In the genomic region with DNA sequence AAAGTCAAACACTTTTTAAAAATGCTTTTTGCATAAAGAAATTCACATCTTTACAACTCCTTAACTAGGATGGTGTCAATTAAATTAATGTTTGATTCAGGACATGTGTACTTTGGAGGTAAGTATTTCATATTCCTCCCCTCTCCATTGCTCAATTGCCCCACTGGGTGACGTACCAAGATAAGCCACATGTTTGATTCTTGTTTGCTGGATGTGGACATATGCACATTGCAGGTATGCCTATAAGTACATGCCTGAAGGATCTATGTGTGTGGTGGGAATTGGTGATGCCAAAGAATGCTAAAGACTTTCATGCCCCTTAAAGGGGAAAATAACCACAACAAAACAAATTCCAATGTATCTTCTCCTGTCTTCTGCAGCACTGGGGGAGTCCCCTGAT, we compare ENCODE assay signal across 9 cellular contexts. TPM values are rescaled to one million over a fixed set of nuclear protein-coding genes. Genes with fewer than 3 reads are reported as not detected.
DNase-seq lines count a peak whose midpoint lies in the region; ATAC-seq and TF ChIP-seq lines count a peak whose summit lies in the region.
"Had no signal": no experiment of that assay in that cellular context is flagged by ENCODE, and none has a peak within 500 bp of the region (broad histone marks: within the 10 kb centered on the region; RNA-seq: fewer than 3 reads in every experiment).

No MANE protein-coding gene starts in this region.

- CTCF ChIA-PET in MCF 10A (lab: Yijun Ruan, JAX) (interaction anchor here (0.9 to 2.2 kb wide), 4 partner anchors 14 to 225 kb away, joined by 3 to 8 read pairs (median 4); no protein-coding TSS in a partner anchor), A673 (lab: Charles Lee) (interaction anchor here (0.5 kb wide), 1 partner anchor 1144 kb away, joined by 6 read pairs; no protein-coding TSS in a partner anchor)
- CTCF ChIA-PET in activated CD4-positive, alpha-beta memory T cell treated with anti-CD3 and anti-CD28 coated beads for 36 hours (lab: Charles Lee), result interaction anchor here (0.6 to 7.9 kb wide), 15 partner anchors 11 to 905 kb away, joined by 3 to 113 read pairs (median 4); no protein-coding TSS in a partner anchor

- TF ChIP-seq CTCF in MCF 10A (IDR thresholded peaks at IDR 0.05; ENCODE audit: unreplicated experiment) (no peak), breast epithelium (IDR thresholded peaks at IDR 0.05) (no peak), A673 (conservative IDR thresholded peaks at IDR 0.05; ENCODE audit: low read depth, low read length) (no peak)

- POLR2A ChIA-PET in MCF 10A (lab: Yijun Ruan, JAX), result interaction anchor here (0.6 to 8.4 kb wide), 12 partner anchors 17 to 680 kb away, joined by 3 to 233 read pairs (median 6); no protein-coding TSS in a partner anchor
- POLR2A ChIA-PET in activated CD4-positive, alpha-beta memory T cell treated with anti-CD3 and anti-CD28 coated beads for 36 hours (lab: Charles Lee), result interaction anchor here (0.6 to 3.7 kb wide), 16 partner anchors 10 to 139 kb away, joined by 3 to 27 read pairs (median 7); no protein-coding TSS in a partner anchor
- POLR2A ChIA-PET in A673 (lab: Charles Lee; ENCODE audit: low non-redundant PET), result no interaction called here

- peaks cover 22% of the 10 kb centered on the region for H3K36me3 Mint-ChIP-seq in MCF 10A (ENCODE audit: insufficient read depth, unreplicated experiment)
- H3K36me3 Mint-ChIP-seq in activated CD4-positive, alpha-beta memory T cell treated with anti-CD3 and anti-CD28 coated beads for 36 hours, result peaks cover 76% of the 10 kb centered on the region

- H3K9me3 Mint-ChIP-seq in MCF 10A (ENCODE audit: unreplicated experiment), result no peaks in the 10 kb centered on the region
- H3K9me3 Mint-ChIP-seq in activated CD4-positive, alpha-beta memory T cell treated with anti-CD3 and anti-CD28 coated beads for 36 hours, result no peaks in the 10 kb centered on the region

- no peak for TF ChIP-seq POLR2A in breast epithelium (IDR thresholded peaks at IDR 0.05)

- no peaks in the 10 kb centered on the region for H3K27me3 ChIP-seq in breast epithelium
- H3K27me3 ChIP-seq in A673 (replicated peaks; ENCODE audit: insufficient read depth, low read depth, low read length, poor library complexity), result peaks cover 8% of the 10 kb centered on the region

- ATAC-seq in HG02798 (IDR thresholded peaks at IDR 0.05; ENCODE audit: poor library complexity, unreplicated experiment), result no peak

- H3K27me3 Mint-ChIP-seq in MCF 10A (ENCODE audit: insufficient read depth, unreplicated experiment), result no peaks in the 10 kb centered on the region
- no peaks in the 10 kb centered on the region for H3K27me3 Mint-ChIP-seq in activated CD4-positive, alpha-beta memory T cell treated with anti-CD3 and anti-CD28 coated beads for 36 hours

- no peaks in the 10 kb centered on the region for H3K9me3 ChIP-seq in breast epithelium
- H3K9me3 ChIP-seq in A673 (ENCODE audit: low read depth, low read length, poor library complexity, severe bottlenecking), result no peaks in the 10 kb centered on the region

- peaks cover 57% of the 10 kb centered on the region for H3K4me1 Mint-ChIP-seq in MCF 10A (ENCODE audit: insufficient read depth, unreplicated experiment)
- peaks cover 75% of the 10 kb centered on the region for H3K4me1 Mint-ChIP-seq in activated CD4-positive, alpha-beta memory T cell treated with anti-CD3 and anti-CD28 coated beads for 36 hours (ENCODE audit: low read depth)

- intact Hi-C loops in MCF 10A (cut with micrococcal nuclease) (loop anchor here (1.0 to 5.0 kb wide), 7 partner anchors 22 to 242 kb away; no protein-coding TSS in a partner anchor), breast epithelium (cut with DNase I; ENCODE audit: low total_unique reads) (no loop called here), A673 (cut with micrococcal nuclease; ENCODE audit: unreplicated experiment) (no loop called here), cardiac septum (cut with DNase I) (loop anchor here (5.0 kb wide), 1 partner anchor 37 kb away; no protein-coding TSS in a partner anchor)
- intact Hi-C loops in activated CD4-positive, alpha-beta memory T cell treated with anti-CD3 and anti-CD28 coated beads for 36 hours (cut with micrococcal nuclease), result loop anchor here (2.0 to 10.0 kb wide), 5 partner anchors 18 to 913 kb away; partner anchors contain the start of gene TRIM44

- H3K27ac ChIP-seq in breast epithelium (no peak overlapping the region), A673 (ENCODE audit: low read depth, low read length, poor library complexity, severe bottlenecking) (no peak overlapping the region)

- H3K4me3 ChIP-seq in breast epithelium (peak overlapping the region in 1 of 3 donors; percentile 21), A673 (ENCODE audit: low read depth, low read length, poor library complexity, severe bottlenecking) (no peak overlapping the region)

- DNase-seq in MCF 10A (ENCODE audit: unreplicated experiment) (peak; percentile 76), breast epithelium (ENCODE audit: low spot score in 2 of 2) (no peak), fibroblast of peridontal ligament (ENCODE audit: extremely low read depth) (peak; percentile 71), HK-2 (ENCODE audit: unreplicated experiment) (no peak), A673 (ENCODE audit: low spot score) (no peak), cardiac septum (ENCODE audit: low spot score) (no peak)
- no peak for DNase-seq in activated CD4-positive, alpha-beta memory T cell treated with anti-CD3 and anti-CD28 coated beads for 36 hours
- DNase-seq: DMS153 had no signal

- H3K4me1 ChIP-seq in breast epithelium, result peaks cover 0 to 25% of the 10 kb centered on the region in 2 donors
- H3K4me1 ChIP-seq in A673 (ENCODE audit: insufficient read depth, low read length, poor library complexity, severe bottlenecking), result peaks cover 14% of the 10 kb centered on the region

- no peaks in the 10 kb centered on the region for H3K36me3 ChIP-seq in breast epithelium
- H3K36me3 ChIP-seq in A673 (ENCODE audit: insufficient read depth, low read length, poor library complexity, severe bottlenecking), result no peaks in the 10 kb centered on the region

- H3K27ac Mint-ChIP-seq in MCF 10A (ENCODE audit: low read depth, unreplicated experiment), result peak overlapping the region; percentile 73
- peak overlapping the region; percentile 99 for H3K27ac Mint-ChIP-seq in activated CD4-positive, alpha-beta memory T cell treated with anti-CD3 and anti-CD28 coated beads for 36 hours

- H3K4me3 Mint-ChIP-seq in MCF 10A (ENCODE audit: unreplicated experiment), result peak overlapping the region; percentile 35
- peak overlapping the region; percentile 66 for H3K4me3 Mint-ChIP-seq in activated CD4-positive, alpha-beta memory T cell treated with anti-CD3 and anti-CD28 coated beads for 36 hours

- BruUV-seq in MCF 10A (replicated peaks; lab: Mats Ljungman, UMichigan) (no TSS peak), A673 (replicated peaks; lab: Mats Ljungman, UMichigan) (no TSS peak)

RNA-seq across cellular contexts. Expression of gene CD44, which starts 5.8 kb away (rescaled TPM):
- total RNA-seq in MCF 10A (2022), result 323 and 446 TPM in 2 replicates
- total RNA-seq in breast epithelium, result 100 to 1,000 TPM; 255 to 348 (median 269) TPM
- total RNA-seq in activated CD4-positive, alpha-beta memory T cell treated with anti-CD3 and anti-CD28 coated beads for 36 hours, result 100 to 1,000 TPM; 440 to 442 TPM
- total RNA-seq in A673 (2021), result 13.1 and 15.9 TPM in 2 replicates
- total RNA-seq in cardiac septum, result 55.6 TPM

Comparison
In these comparisons a context has a peak if more than half of its experiments do, and no peak if none do; other contexts are left out.
1. DNase-seq: peak in MCF 10A (single experiment) and fibroblast of peridontal ligament (single experiment); none in breast epithelium (0 of 2), activated CD4-positive, alpha-beta memory T cell treated with anti-CD3 and anti-CD28 coated beads for 36 hours (single experiment), HK-2 (single experiment), A673 (single experiment) and cardiac septum (single experiment).
2. intact Hi-C loops: an anchor here in MCF 10A (1.0 to 5.0 kb wide), activated CD4-positive, alpha-beta memory T cell treated with anti-CD3 and anti-CD28 coated beads for 36 hours (2.0 to 10.0 kb wide) and cardiac septum (5.0 kb wide); none called in breast epithelium and A673.